In the genomic region with DNA sequence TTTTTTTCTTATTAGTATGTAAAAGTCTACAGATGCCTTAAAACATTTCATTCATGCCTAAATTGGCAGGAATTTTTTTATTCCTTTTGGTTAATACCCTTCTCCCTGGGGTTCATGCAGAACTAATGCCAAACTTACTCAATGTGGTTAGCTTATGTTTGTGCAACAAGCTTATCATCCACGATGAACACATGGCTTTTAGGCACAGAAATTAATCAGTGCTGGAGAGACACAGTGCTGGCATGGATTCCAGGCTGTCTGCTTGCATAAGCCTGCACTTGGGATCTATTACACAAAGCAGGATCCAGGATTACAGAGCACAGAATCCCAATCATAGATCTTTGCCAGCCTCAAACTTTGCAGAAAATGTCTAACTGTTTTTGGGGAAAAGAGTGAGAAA, we compare ENCODE assay signal across 1 cellular context.
TF ChIP-seq lines count a peak whose summit lies in the region.

No MANE protein-coding gene starts in this region.

TF ChIP-seq in SK-N-SH treated with all-trans-retinoic acid at 6 μM for 48 hours, 23 proteins besides CTCF, POLR2A, EP300 and RAD21 (continued from another document):
- TF ChIP-seq, protein P1, sequence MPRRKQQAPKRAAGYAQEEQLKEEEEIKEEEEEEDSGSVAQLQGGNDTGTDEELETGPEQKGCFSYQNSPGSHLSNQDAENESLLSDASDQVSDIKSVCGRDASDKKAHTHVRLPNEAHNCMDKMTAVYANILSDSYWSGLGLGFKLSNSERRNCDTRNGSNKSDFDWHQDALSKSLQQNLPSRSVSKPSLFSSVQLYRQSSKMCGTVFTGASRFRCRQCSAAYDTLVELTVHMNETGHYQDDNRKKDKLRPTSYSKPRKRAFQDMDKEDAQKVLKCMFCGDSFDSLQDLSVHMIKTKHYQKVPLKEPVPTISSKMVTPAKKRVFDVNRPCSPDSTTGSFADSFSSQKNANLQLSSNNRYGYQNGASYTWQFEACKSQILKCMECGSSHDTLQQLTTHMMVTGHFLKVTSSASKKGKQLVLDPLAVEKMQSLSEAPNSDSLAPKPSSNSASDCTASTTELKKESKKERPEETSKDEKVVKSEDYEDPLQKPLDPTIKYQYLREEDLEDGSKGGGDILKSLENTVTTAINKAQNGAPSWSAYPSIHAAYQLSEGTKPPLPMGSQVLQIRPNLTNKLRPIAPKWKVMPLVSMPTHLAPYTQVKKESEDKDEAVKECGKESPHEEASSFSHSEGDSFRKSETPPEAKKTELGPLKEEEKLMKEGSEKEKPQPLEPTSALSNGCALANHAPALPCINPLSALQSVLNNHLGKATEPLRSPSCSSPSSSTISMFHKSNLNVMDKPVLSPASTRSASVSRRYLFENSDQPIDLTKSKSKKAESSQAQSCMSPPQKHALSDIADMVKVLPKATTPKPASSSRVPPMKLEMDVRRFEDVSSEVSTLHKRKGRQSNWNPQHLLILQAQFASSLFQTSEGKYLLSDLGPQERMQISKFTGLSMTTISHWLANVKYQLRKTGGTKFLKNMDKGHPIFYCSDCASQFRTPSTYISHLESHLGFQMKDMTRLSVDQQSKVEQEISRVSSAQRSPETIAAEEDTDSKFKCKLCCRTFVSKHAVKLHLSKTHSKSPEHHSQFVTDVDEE (CRISPR knock-in tag; IDR thresholded peaks at IDR 0.05), result peak; percentile 99
- TF ChIP-seq, protein P2, sequence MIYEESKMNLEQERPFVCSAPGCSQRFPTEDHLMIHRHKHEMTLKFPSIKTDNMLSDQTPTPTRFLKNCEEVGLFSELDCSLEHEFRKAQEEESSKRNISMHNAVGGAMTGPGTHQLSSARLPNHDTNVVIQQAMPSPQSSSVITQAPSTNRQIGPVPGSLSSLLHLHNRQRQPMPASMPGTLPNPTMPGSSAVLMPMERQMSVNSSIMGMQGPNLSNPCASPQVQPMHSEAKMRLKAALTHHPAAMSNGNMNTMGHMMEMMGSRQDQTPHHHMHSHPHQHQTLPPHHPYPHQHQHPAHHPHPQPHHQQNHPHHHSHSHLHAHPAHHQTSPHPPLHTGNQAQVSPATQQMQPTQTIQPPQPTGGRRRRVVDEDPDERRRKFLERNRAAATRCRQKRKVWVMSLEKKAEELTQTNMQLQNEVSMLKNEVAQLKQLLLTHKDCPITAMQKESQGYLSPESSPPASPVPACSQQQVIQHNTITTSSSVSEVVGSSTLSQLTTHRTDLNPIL (CRISPR knock-in tag; IDR thresholded peaks at IDR 0.05; ENCODE audit: low read depth), result peak; percentile 89
- TF ChIP-seq ZNF565 (CRISPR knock-in tag; conservative IDR thresholded peaks at IDR 0.05; ENCODE audit: low read depth) (0 out of 2 replicates have a peak, but pooled peaks have one; percentile 65), TCF4 (CRISPR knock-in tag; IDR thresholded peaks at IDR 0.05; ENCODE audit: borderline replicate concordance) (peak; percentile 99), ISL1 (CRISPR knock-in tag; IDR thresholded peaks at IDR 0.05) (peak; percentile 100), CSDC2 (CRISPR knock-in tag; IDR thresholded peaks at IDR 0.05) (peak; percentile 95), SNAI2 (CRISPR knock-in tag; IDR thresholded peaks at IDR 0.05) (peak; percentile 98), ZC3H10 (CRISPR knock-in tag; IDR thresholded peaks at IDR 0.05) (no peak), ARNTL (CRISPR knock-in tag; IDR thresholded peaks at IDR 0.05; ENCODE audit: borderline replicate concordance, low read depth) (no peak), ZNF70 (CRISPR knock-in tag; IDR thresholded peaks at IDR 0.05) (peak; percentile 86), BACH2 (CRISPR knock-in tag; IDR thresholded peaks at IDR 0.05; ENCODE audit: borderline replicate concordance) (no peak), ESRRG (CRISPR knock-in tag; IDR thresholded peaks at IDR 0.05) (peak; percentile 91)
